In genomic region chr3:190486201-190486865, GRCh38 we compare ENCODE assay signal across 11 cellular contexts. TPM values are rescaled to one million over a fixed set of nuclear protein-coding genes. Genes with fewer than 3 reads are reported as not detected.
DNase-seq lines count a peak whose midpoint lies in the region; ATAC-seq and TF ChIP-seq lines count a peak whose summit lies in the region.
"Had no signal": no experiment of that assay in that cellular context is flagged by ENCODE, and none has a peak within 500 bp of the region (broad histone marks: within the 10 kb centered on the region; RNA-seq: fewer than 3 reads in every experiment).

No MANE protein-coding gene starts in this region.

- DNase-seq in ELR (ENCODE audit: low read depth), result peak; percentile 12
- DNase-seq in NCI-H1105 treated with DMSO at 0.1 percent for 48 hours (lab: John Stamatoyannopoulos, UW), result peak; percentile 79
- no peak for DNase-seq in WTC11 (ENCODE audit: low spot score)
- DNase-seq in left lung, result no peak
- no peak for DNase-seq in CD8-positive, alpha-beta T cell
- DNase-seq in ACHN, result no peak
- no peak for DNase-seq in esophagus muscularis mucosa (ENCODE audit: extremely low spot score)
- DNase-seq: activated gamma-delta T cell, HFFc6 had no signal

- no peak for TF ChIP-seq POLR2A in esophagus muscularis mucosa (IDR thresholded peaks at IDR 0.05; ENCODE audit: low read depth)

- CTCF ChIA-PET in WTC11 (lab: Charles Lee), result no interaction called here
- CTCF ChIA-PET in CD8-positive, alpha-beta T cell (lab: Charles Lee), result no interaction called here

- H3K4me1 Mint-ChIP-seq in WTC11, result peaks cover 24% of the 10 kb centered on the region
- H3K4me1 Mint-ChIP-seq in CD8-positive, alpha-beta T cell (ENCODE audit: low read depth), result peaks cover 3% of the 10 kb centered on the region

- ATAC-seq in WTC11 (peak; percentile 79), left lung (peak; percentile 47), GM21360 (IDR thresholded peaks at IDR 0.05; ENCODE audit: unreplicated experiment) (no peak)
- ATAC-seq in CD8-positive, alpha-beta T cell, result no peak

- TF ChIP-seq CTCF in WTC11 (IDR thresholded peaks at IDR 0.05) (no peak), left lung (IDR thresholded peaks at IDR 0.05) (no peak), esophagus muscularis mucosa (IDR thresholded peaks at IDR 0.05) (no peak)
- no peak for TF ChIP-seq CTCF in CD8-positive, alpha-beta T cell (IDR thresholded peaks at IDR 0.05)

- H3K27ac ChIP-seq in left lung (no peak overlapping the region), esophagus muscularis mucosa (replicated peaks in 1 of 4) (no peak overlapping the region)
- H3K27ac ChIP-seq in CD8-positive, alpha-beta T cell (ENCODE audit: low read depth, low read length), result no peak overlapping the region
- H3K27ac ChIP-seq: thoracic aorta had no signal

- WGBS in esophagus muscularis mucosa, result 11% methylated on average over 6 of the region's 6 CpGs

- no peak for TF ChIP-seq EP300 in esophagus muscularis mucosa (IDR thresholded peaks at IDR 0.05)

- no peaks in the 10 kb centered on the region for H3K4me1 ChIP-seq in left lung
- no peaks in the 10 kb centered on the region for H3K4me1 ChIP-seq in CD8-positive, alpha-beta T cell (ENCODE audit: insufficient read depth, low read length)
- H3K4me1 ChIP-seq in esophagus muscularis mucosa, result peaks cover 0 to 6% (median 0%) of the 10 kb centered on the region in 4 donors

- no peaks in the 10 kb centered on the region for H3K36me3 Mint-ChIP-seq in WTC11
- no peaks in the 10 kb centered on the region for H3K36me3 Mint-ChIP-seq in CD8-positive, alpha-beta T cell

- in situ Hi-C loops in ACHN (cut with HindIII; ENCODE audit: low pct_ligation_motif_present, low pct_unique_long_range_greater_than_20kb, low sequenced_read_pairs), result no loop called here

- H3K4me3 Mint-ChIP-seq in WTC11, result no peak overlapping the region
- H3K4me3 Mint-ChIP-seq in CD8-positive, alpha-beta T cell, result no peak overlapping the region
- H3K4me3 Mint-ChIP-seq: HFFc6 had no signal

- H3K9me3 Mint-ChIP-seq in WTC11, result no peaks in the 10 kb centered on the region
- H3K9me3 Mint-ChIP-seq in CD8-positive, alpha-beta T cell, result no peaks in the 10 kb centered on the region
- H3K9me3 Mint-ChIP-seq: HFFc6 had no signal

- peaks cover 0 to 25% of the 10 kb centered on the region in 2 donors for H3K27me3 ChIP-seq in left lung
- H3K27me3 ChIP-seq in CD8-positive, alpha-beta T cell (ENCODE audit: insufficient read depth, low read length), result no peaks in the 10 kb centered on the region
- H3K27me3 ChIP-seq in esophagus muscularis mucosa, result peaks cover 0 to 7% (median 0%) of the 10 kb centered on the region in 4 donors

- intact Hi-C loops in left lung (cut with DNase I) (no loop called here), esophagus muscularis mucosa (cut with DNase I) (no loop called here)
- intact Hi-C loops in CD8-positive, alpha-beta T cell (cut with DNase I, micrococcal nuclease), result no loop called here

- H3K27ac Mint-ChIP-seq in WTC11, result no peak overlapping the region
- H3K27ac Mint-ChIP-seq in CD8-positive, alpha-beta T cell, result no peak overlapping the region
- H3K27ac Mint-ChIP-seq: HFFc6 had no signal

- no peaks in the 10 kb centered on the region for H3K9me3 ChIP-seq in left lung
- H3K9me3 ChIP-seq in CD8-positive, alpha-beta T cell (ENCODE audit: low read length), result no peaks in the 10 kb centered on the region
- no peaks in the 10 kb centered on the region for H3K9me3 ChIP-seq in esophagus muscularis mucosa
- H3K9me3 ChIP-seq: thoracic aorta had no signal

- H3K36me3 ChIP-seq in left lung, result no peaks in the 10 kb centered on the region
- H3K36me3 ChIP-seq in CD8-positive, alpha-beta T cell (ENCODE audit: insufficient read depth, low read length), result no peaks in the 10 kb centered on the region
- H3K36me3 ChIP-seq in esophagus muscularis mucosa, result no peaks in the 10 kb centered on the region
- H3K36me3 ChIP-seq: thoracic aorta had no signal

- POLR2A ChIA-PET in WTC11 (lab: Charles Lee), result no interaction called here
- POLR2A ChIA-PET in CD8-positive, alpha-beta T cell (lab: Charles Lee), result no interaction called here

- no peaks in the 10 kb centered on the region for H3K27me3 Mint-ChIP-seq in WTC11 (ENCODE audit: low read depth)
- H3K27me3 Mint-ChIP-seq in CD8-positive, alpha-beta T cell (ENCODE audit: low read depth), result peaks cover 23% of the 10 kb centered on the region

- H3K4me3 ChIP-seq in left lung (no peak overlapping the region), esophagus muscularis mucosa (no peak overlapping the region)
- H3K4me3 ChIP-seq in CD8-positive, alpha-beta T cell (ENCODE audit: low read depth, low read length), result no peak overlapping the region
- H3K4me3 ChIP-seq: thoracic aorta had no signal

TF ChIP-seq in WTC11, 78 proteins besides CTCF, POLR2A, EP300 and RAD21:
- TF ChIP-seq ZNF138 (CRISPR knock-in tag; conservative IDR thresholded peaks at IDR 0.05), result no peak
- TF ChIP-seq ZNF232 (CRISPR knock-in tag; IDR thresholded peaks at IDR 0.05), result no peak
- TF ChIP-seq ERG (CRISPR knock-in tag; IDR thresholded peaks at IDR 0.05), result no peak
- TF ChIP-seq HMGXB4 (CRISPR knock-in tag; IDR thresholded peaks at IDR 0.05), result no peak
- TF ChIP-seq JAZF1 (CRISPR knock-in tag; IDR thresholded peaks at IDR 0.05), result no peak
- no peak for TF ChIP-seq NFE2L1 (CRISPR knock-in tag; IDR thresholded peaks at IDR 0.05)
- no peak for TF ChIP-seq TEAD4 (CRISPR knock-in tag; IDR thresholded peaks at IDR 0.05)
- no peak for TF ChIP-seq ZNF219 (CRISPR knock-in tag; IDR thresholded peaks at IDR 0.05; ENCODE audit: borderline replicate concordance)
- no peak for TF ChIP-seq SP1 (CRISPR knock-in tag; conservative IDR thresholded peaks at IDR 0.05)
- no peak for TF ChIP-seq NR3C1 (CRISPR knock-in tag; conservative IDR thresholded peaks at IDR 0.05; ENCODE audit: low read depth)
- no peak for TF ChIP-seq ETV6 (CRISPR knock-in tag; IDR thresholded peaks at IDR 0.05)
- no peak for TF ChIP-seq NFYB (CRISPR knock-in tag; conservative IDR thresholded peaks at IDR 0.05; ENCODE audit: low read depth)
- TF ChIP-seq GRHL2 (CRISPR knock-in tag; IDR thresholded peaks at IDR 0.05; ENCODE audit: insufficient replicate concordance, severe bottlenecking), result no peak

RNA-seq across cellular contexts. Expression of gene IL1RAP, which starts 27.6 kb away (rescaled TPM):
- total RNA-seq in WTC11 (2021), result 4.5 to 5.7 TPM (median 4.5 TPM) in 3 replicates
- 10 to 100 TPM; 21.3 to 32.5 TPM for total RNA-seq in left lung
- 1 to 10 TPM; 9.4 TPM for total RNA-seq in CD8-positive, alpha-beta T cell
- total RNA-seq in esophagus muscularis mucosa, result 10 to 100 TPM in 1 of 4 donors, 1 to 10 TPM in 3; 4.5 to 13.9 (median 5.2) TPM

RNA-seq across cellular contexts. Expression of gene TMEM207, which starts 36.6 kb away (rescaled TPM):
- total RNA-seq in WTC11 (2021) (not detected in 3 replicates), left lung (not detected), esophagus muscularis mucosa (not detected)
- not detected for total RNA-seq in CD8-positive, alpha-beta T cell
- total RNA-seq: HFFc6, thoracic aorta had no signal

Comparison
In these comparisons a context has a peak if more than half of its experiments do, and no peak if none do; other contexts are left out.
1. DNase-seq: peak in ELR (single experiment) and NCI-H1105 treated with DMSO at 0.1 percent for 48 hours (single experiment); none in WTC11 (single experiment), left lung (0 of 2), CD8-positive, alpha-beta T cell (0 of 7), ACHN (single experiment) and esophagus muscularis mucosa (single experiment).
2. ATAC-seq: peak in WTC11 (single experiment) and left lung (single experiment); none in GM21360 (single experiment) and CD8-positive, alpha-beta T cell (single experiment).